1 cellular context compared by ENCODE assay signal in the genomic region with DNA sequence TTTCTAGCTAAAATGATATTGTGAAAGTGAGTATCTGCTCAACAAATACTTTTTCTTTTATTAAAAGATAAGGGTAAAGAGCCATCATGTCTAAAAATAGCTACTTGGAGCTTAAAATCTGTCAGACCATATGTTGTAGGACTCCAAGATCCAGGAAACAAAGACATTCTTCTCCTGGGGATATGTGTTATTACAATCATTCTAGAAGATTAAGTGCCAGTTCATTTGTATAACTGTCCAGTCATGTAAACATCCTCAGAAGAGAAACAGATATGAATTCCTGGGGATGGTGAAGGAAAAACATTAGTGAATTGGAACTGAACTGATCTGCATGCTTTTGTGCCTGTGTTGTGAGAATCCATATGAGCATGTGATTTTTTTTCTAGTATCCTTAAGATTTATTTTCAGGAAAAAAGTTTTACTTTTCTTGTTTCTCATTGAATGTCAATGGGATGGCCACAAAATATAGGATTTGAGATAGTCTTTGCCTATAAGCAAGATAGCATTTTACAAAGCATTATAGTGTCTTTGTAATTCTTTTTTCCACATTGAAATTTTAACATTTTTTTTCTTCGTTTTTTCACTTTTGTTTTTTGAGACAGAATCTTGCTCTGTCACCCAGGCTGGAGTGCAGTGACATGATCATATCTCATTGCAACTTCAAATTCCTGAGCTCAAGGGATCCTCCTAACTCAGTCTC.
TF ChIP-seq lines count a peak whose summit lies in the region.

No MANE protein-coding gene starts in this region.

TF ChIP-seq in K562, 482 proteins besides CTCF, POLR2A, EP300 and RAD21 (continued from another document and continues in another):
- TF ChIP-seq MNT (conservative IDR thresholded peaks at IDR 0.05), result peak; percentile 36 to 41; a peak in 2 of 4 replicates
- TF ChIP-seq ZBTB33 (CRISPR knock-in tag; IDR thresholded peaks at IDR 0.05), result no peak
- no peak for TF ChIP-seq ZNF561 (CRISPR knock-in tag; conservative IDR thresholded peaks at IDR 0.05)
- TF ChIP-seq POLR2AphosphoS2 (IDR thresholded peaks at IDR 0.05; ENCODE audit: low read length), result no peak
- TF ChIP-seq ARID1B (IDR thresholded peaks at IDR 0.05), result peak; percentile 83
- TF ChIP-seq PRMT5 (CRISPR knock-in tag; IDR thresholded peaks at IDR 0.05), result no peak
- no peak for TF ChIP-seq TBL1XR1 (IDR thresholded peaks at IDR 0.05; ENCODE audit: low read length in 2 of 2)
- TF ChIP-seq ZNF584 (CRISPR knock-in tag; IDR thresholded peaks at IDR 0.05; ENCODE audit: low read depth), result no peak
- TF ChIP-seq ZBTB5 (IDR thresholded peaks at IDR 0.05), result no peak
- no peak for TF ChIP-seq RBM17 (IDR thresholded peaks at IDR 0.05; ENCODE audit: borderline replicate concordance, low read depth, low read length)
- no peak for TF ChIP-seq ZFP1 (CRISPR knock-in tag; IDR thresholded peaks at IDR 0.05)
- no peak for TF ChIP-seq HNRNPL (IDR thresholded peaks at IDR 0.05; ENCODE audit: low read depth, low read length)
- no peak for TF ChIP-seq SAFB (IDR thresholded peaks at IDR 0.05; ENCODE audit: borderline replicate concordance, low read depth, low read length)
- no peak for TF ChIP-seq NR4A1 (CRISPR knock-in tag; IDR thresholded peaks at IDR 0.05)
- no peak for TF ChIP-seq NR4A1 (tag; IDR thresholded peaks at IDR 0.05)
- 0 out of 2 replicates have a peak, but pooled peaks have one; percentile 28 for TF ChIP-seq NBN (IDR thresholded peaks at IDR 0.05; ENCODE audit: low read depth)
- TF ChIP-seq PML (IDR thresholded peaks at IDR 0.05; ENCODE audit: low read length), result 0 out of 2 replicates have a peak, but pooled peaks have one; percentile 29
- no peak for TF ChIP-seq BMI1 (IDR thresholded peaks at IDR 0.05; ENCODE audit: low read length)
- no peak for TF ChIP-seq CREB5 (CRISPR knock-in tag; IDR thresholded peaks at IDR 0.05)
- TF ChIP-seq ZKSCAN8 (CRISPR knock-in tag; IDR thresholded peaks at IDR 0.05), result no peak
- TF ChIP-seq TCF7L2 (IDR thresholded peaks at IDR 0.05; ENCODE audit: low read depth, low read length), result no peak
- no peak for TF ChIP-seq CSDE1 (IDR thresholded peaks at IDR 0.05)
- TF ChIP-seq ARNT (IDR thresholded peaks at IDR 0.05), result peak; percentile 25 to 29; a peak in 1 of 4 replicates
- TF ChIP-seq ETV6 (IDR thresholded peaks at IDR 0.05; ENCODE audit: borderline replicate concordance in 1 of 2, low read depth in 2 of 2, low read length in 1 of 2), result no peak
- TF ChIP-seq ETV6 (CRISPR knock-in tag; IDR thresholded peaks at IDR 0.05; ENCODE audit: borderline replicate concordance), result no peak
- TF ChIP-seq BRD9 (IDR thresholded peaks at IDR 0.05; ENCODE audit: low read depth, partially characterized antibody), result peak; percentile 37
- TF ChIP-seq PYGO2 (tag; IDR thresholded peaks at IDR 0.05), result no peak
- TF ChIP-seq, protein P1, sequence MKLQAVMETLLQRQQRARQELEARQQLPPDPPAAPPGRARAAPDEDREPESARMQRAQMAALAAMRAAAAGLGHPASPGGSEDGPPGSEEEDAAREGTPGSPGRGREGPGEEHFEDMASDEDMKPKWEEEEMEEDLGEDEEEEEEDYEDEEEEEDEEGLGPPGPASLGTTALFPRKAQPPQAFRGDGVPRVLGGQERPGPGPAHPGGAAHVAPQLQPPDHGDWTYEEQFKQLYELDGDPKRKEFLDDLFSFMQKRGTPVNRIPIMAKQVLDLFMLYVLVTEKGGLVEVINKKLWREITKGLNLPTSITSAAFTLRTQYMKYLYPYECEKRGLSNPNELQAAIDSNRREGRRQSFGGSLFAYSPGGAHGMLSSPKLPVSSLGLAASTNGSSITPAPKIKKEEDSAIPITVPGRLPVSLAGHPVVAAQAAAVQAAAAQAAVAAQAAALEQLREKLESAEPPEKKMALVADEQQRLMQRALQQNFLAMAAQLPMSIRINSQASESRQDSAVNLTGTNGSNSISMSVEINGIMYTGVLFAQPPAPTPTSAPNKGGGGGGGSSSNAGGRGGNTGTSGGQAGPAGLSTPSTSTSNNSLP (IDR thresholded peaks at IDR 0.05; ENCODE audit: borderline replicate concordance, low read depth, low read length), result no peak
- TF ChIP-seq ZMIZ1 (IDR thresholded peaks at IDR 0.05; ENCODE audit: low read depth in 2 of 2, low read length in 2 of 2), result no peak
- TF ChIP-seq LEF1 (IDR thresholded peaks at IDR 0.05), result peak; percentile 53; the same call in 1 of the 2 replicates
- TF ChIP-seq SRSF1 (IDR thresholded peaks at IDR 0.05; ENCODE audit: low read depth, low read length), result no peak
- no peak; the same call in 1 of the 2 replicates for TF ChIP-seq ILF3 (IDR thresholded peaks at IDR 0.05; ENCODE audit: borderline replicate concordance)
- TF ChIP-seq PTRF (tag; IDR thresholded peaks at IDR 0.05), result no peak
- peak; percentile 82 for TF ChIP-seq NFE2 (IDR thresholded peaks at IDR 0.05; ENCODE audit: low read depth)
- no peak for TF ChIP-seq FUS (optimal IDR thresholded peaks at IDR 0.05; ENCODE audit: low read depth, low read length)
- TF ChIP-seq, protein P2, sequence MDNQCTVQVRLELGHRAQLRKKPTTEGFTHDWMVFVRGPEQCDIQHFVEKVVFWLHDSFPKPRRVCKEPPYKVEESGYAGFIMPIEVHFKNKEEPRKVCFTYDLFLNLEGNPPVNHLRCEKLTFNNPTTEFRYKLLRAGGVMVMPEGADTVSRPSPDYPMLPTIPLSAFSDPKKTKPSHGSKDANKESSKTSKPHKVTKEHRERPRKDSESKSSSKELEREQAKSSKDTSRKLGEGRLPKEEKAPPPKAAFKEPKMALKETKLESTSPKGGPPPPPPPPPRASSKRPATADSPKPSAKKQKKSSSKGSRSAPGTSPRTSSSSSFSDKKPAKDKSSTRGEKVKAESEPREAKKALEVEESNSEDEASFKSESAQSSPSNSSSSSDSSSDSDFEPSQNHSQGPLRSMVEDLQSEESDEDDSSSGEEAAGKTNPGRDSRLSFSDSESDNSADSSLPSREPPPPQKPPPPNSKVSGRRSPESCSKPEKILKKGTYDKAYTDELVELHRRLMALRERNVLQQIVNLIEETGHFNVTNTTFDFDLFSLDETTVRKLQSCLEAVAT (IDR thresholded peaks at IDR 0.05), result 0 out of 4 replicates have a peak, but pooled peaks of 1 of the 2 experiments have one; percentile 25
- TF ChIP-seq FOXJ3 (CRISPR knock-in tag; IDR thresholded peaks at IDR 0.05), result no peak
- TF ChIP-seq FIP1L1 (IDR thresholded peaks at IDR 0.05; ENCODE audit: low read depth, low read length, poor library complexity, severe bottlenecking), result no peak
- TF ChIP-seq HNRNPH1 (optimal IDR thresholded peaks at IDR 0.05; ENCODE audit: low read depth, low read length), result no peak
- TF ChIP-seq TRIM25 (IDR thresholded peaks at IDR 0.05; ENCODE audit: borderline replicate concordance), result no peak
- no peak for TF ChIP-seq ZNF212 (CRISPR knock-in tag; IDR thresholded peaks at IDR 0.05)
- no peak for TF ChIP-seq XRCC3 (IDR thresholded peaks at IDR 0.05)
- peak; percentile 84 for TF ChIP-seq MAFG (tag; conservative IDR thresholded peaks at IDR 0.05)
- TF ChIP-seq HDGF (IDR thresholded peaks at IDR 0.05), result no peak
- TF ChIP-seq ZNF384 (IDR thresholded peaks at IDR 0.05; ENCODE audit: low read depth, low read length), result 0 out of 2 replicates have a peak, but pooled peaks have one; percentile 20
